In the genomic region with DNA sequence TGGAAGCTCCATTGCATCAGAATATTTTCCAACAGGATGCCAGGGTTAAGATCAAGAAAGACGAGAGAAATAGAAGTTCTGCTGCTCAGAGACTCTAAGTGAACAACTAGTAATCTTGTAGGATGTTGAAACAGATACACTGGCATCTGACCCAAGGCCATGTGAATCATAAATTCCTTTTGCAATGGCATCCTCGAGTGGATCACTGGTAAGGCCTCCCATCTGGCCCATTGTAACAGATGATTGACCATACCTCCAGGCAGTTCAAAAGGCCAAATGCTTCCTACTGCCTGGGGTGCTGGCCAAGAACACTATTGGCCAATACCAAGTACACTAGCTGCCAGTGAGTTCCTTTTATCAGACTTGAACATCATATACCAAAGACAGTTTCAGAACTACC, we compare ENCODE assay signal across 18 cellular contexts. TPM values are rescaled to one million over a fixed set of nuclear protein-coding genes. Genes with fewer than 3 reads are reported as not detected.
DNase-seq lines count a peak whose midpoint lies in the region; ATAC-seq, FAIRE-seq and TF ChIP-seq lines count a peak whose summit lies in the region.
"Had no signal": no experiment of that assay in that cellular context is flagged by ENCODE, and none has a peak within 500 bp of the region (broad histone marks: within the 10 kb centered on the region; RNA-seq: fewer than 3 reads in every experiment).

No MANE protein-coding gene starts in this region.

- H3K9ac ChIP-seq in HepG2 (ENCODE audit: insufficient read depth, low read depth, low read length): no peak overlapping the region

- peaks cover 21% of the 10 kb centered on the region for H3K4me1 ChIP-seq in HepG2 (ENCODE audit: insufficient read depth, low read length)

- no peaks in the 10 kb centered on the region for H3K9me3 ChIP-seq in HepG2 (ENCODE audit: low read length)

- H3K4me3 Mint-ChIP-seq in activated naive CD8-positive, alpha-beta T cell treated with anti-CD3 and anti-CD28 coated beads, Interleukin-2, amount 50 U/mL, for 24 hours: no peak overlapping the region
- H3K4me3 Mint-ChIP-seq: brain, immature natural killer cell had no signal

- no TSS peak for BruUV-seq in HepG2 (replicated peaks; lab: Mats Ljungman, UMichigan)

- no peak overlapping the region for H3K27ac ChIP-seq in HepG2 (ENCODE audit: extremely low read length, insufficient read depth, low read length)
- H3K27ac ChIP-seq: SK-N-MC had no signal

- H3K27me3 ChIP-seq in bronchial epithelial cell (ENCODE audit: control insufficient read depth, insufficient read depth, low read length) (no peaks in the 10 kb centered on the region), HepG2 (ENCODE audit: control insufficient read depth in 1 of 2, insufficient read depth in 2 of 2, low read length in 2 of 2) (no peaks in the 10 kb centered on the region)

- TF ChIP-seq POLR2A in HepG2 (IDR thresholded peaks at IDR 0.05; ENCODE audit: insufficient read depth in 1 of 2, low read depth in 2 of 2, low read length in 2 of 2): no peak

- TF ChIP-seq EP300 in HepG2 (IDR thresholded peaks at IDR 0.05; ENCODE audit: low read depth in 2 of 2, low read length in 2 of 2) (0 out of 4 replicates have a peak, but pooled peaks of 1 of the 2 experiments have one; percentile 4), HepG2 (CRISPR knock-in tag; IDR thresholded peaks at IDR 0.05; ENCODE audit: borderline replicate concordance) (no peak)

- peak; percentile 57 for DNase-seq in AG08395 (ENCODE audit: low spot score)
- peak; percentile 71 for DNase-seq in HS-27A (ENCODE audit: low read depth)
- DNase-seq in bronchial epithelial cell (ENCODE audit: low read depth): peak; percentile 57
- peak; percentile 46 for DNase-seq in HepG2 (ENCODE audit: low spot score)
- DNase-seq in activated naive CD8-positive, alpha-beta T cell treated with anti-CD3 and anti-CD28 coated beads, Interleukin-2, amount 50 U/mL, for 24 hours: no peak
- DNase-seq: activated CD4-positive, CD25-positive, alpha-beta regulatory T cell treated with anti-CD3 and anti-CD28 coated beads, Interleukin-2, amount 50 U/mL, for 72 hours; erythroblast; immature natural killer cell; NCI-H774 had no signal

- CTCF ChIA-PET in HepG2 (lab: Yijun Ruan, JAX; ENCODE audit: low intra/inter-chr PET ratio, low total read pairs): no interaction called here

- no peaks in the 10 kb centered on the region for H3K79me2 ChIP-seq in HepG2 (ENCODE audit: insufficient read depth, low read length)

- no peak for TF ChIP-seq RAD21 in HepG2 (CRISPR knock-in tag; IDR thresholded peaks at IDR 0.05)

- no peak for FAIRE-seq in bronchial epithelial cell (lab: Jason Lieb, UNC)
- FAIRE-seq in HepG2 (lab: Jason Lieb, UNC): no peak

- no peak for TF ChIP-seq CTCF in bronchial epithelial cell (IDR thresholded peaks at IDR 0.05; ENCODE audit: insufficient read depth, low read length, severe bottlenecking)
- TF ChIP-seq CTCF in HepG2 (CRISPR knock-in tag; IDR thresholded peaks at IDR 0.05): no peak

- no peak overlapping the region for H2AFZ ChIP-seq in HepG2 (ENCODE audit: low read length)

- POLR2A ChIA-PET in HepG2 (lab: Yijun Ruan, JAX): no interaction called here

- ATAC-seq in HepG2 (peak; percentile 69; the same call in 2 of the 3 replicates), GM18868 (IDR thresholded peaks at IDR 0.05; ENCODE audit: unreplicated experiment) (no peak), HG03378 (IDR thresholded peaks at IDR 0.05; ENCODE audit: unreplicated experiment) (no peak), HG02759 (IDR thresholded peaks at IDR 0.05; ENCODE audit: unreplicated experiment) (no peak)
- no peak for ATAC-seq in activated naive CD8-positive, alpha-beta T cell treated with anti-CD3 and anti-CD28 coated beads, Interleukin-2, amount 50 U/mL, for 24 hours

- H3K36me3 Mint-ChIP-seq in activated naive CD8-positive, alpha-beta T cell treated with anti-CD3 and anti-CD28 coated beads, Interleukin-2, amount 50 U/mL, for 24 hours (ENCODE audit: low read depth): no peaks in the 10 kb centered on the region
- H3K36me3 Mint-ChIP-seq: brain, immature natural killer cell had no signal

- no peaks in the 10 kb centered on the region for H3K27me3 Mint-ChIP-seq in activated naive CD8-positive, alpha-beta T cell treated with anti-CD3 and anti-CD28 coated beads, Interleukin-2, amount 50 U/mL, for 24 hours

- H3K4me3 ChIP-seq in bronchial epithelial cell (ENCODE audit: low read depth, low read length) (no peak overlapping the region), HepG2 (replicated peaks in 1 of 3; ENCODE audit: insufficient read depth in 1 of 3, low read depth in 2 of 3, low read length in 3 of 3) (no peak overlapping the region)
- H3K4me3 ChIP-seq: SK-N-MC had no signal

- no peaks in the 10 kb centered on the region for H3K36me3 ChIP-seq in bronchial epithelial cell (ENCODE audit: control insufficient read depth, insufficient read depth, low read length)
- no peaks in the 10 kb centered on the region for H3K36me3 ChIP-seq in HepG2 (replicated peaks in 1 of 2; ENCODE audit: control insufficient read depth in 1 of 2, insufficient read depth in 2 of 2, low read length in 2 of 2)

- no peak overlapping the region for H3K4me2 ChIP-seq in HepG2 (ENCODE audit: low read depth, low read length)

- in situ Hi-C loops in HepG2 (cut with HindIII; ENCODE audit: extremely low pct_ligation_motif_present, low pct_unique_long_range_greater_than_20kb): loop anchor here (5.0 to 25.0 kb wide), 2 partner anchors 167 to 622 kb away; no protein-coding TSS in a partner anchor

- no peak overlapping the region for H3K27ac Mint-ChIP-seq in activated naive CD8-positive, alpha-beta T cell treated with anti-CD3 and anti-CD28 coated beads, Interleukin-2, amount 50 U/mL, for 24 hours
- H3K27ac Mint-ChIP-seq: brain, immature natural killer cell had no signal

- 15% methylated on average over 2 of the region's 2 CpGs for WGBS in HepG2 (ENCODE audit: low lambda C conversion rate)

- H3K4me1 Mint-ChIP-seq in activated naive CD8-positive, alpha-beta T cell treated with anti-CD3 and anti-CD28 coated beads, Interleukin-2, amount 50 U/mL, for 24 hours: no peaks in the 10 kb centered on the region
- H3K4me1 Mint-ChIP-seq: brain had no signal

- H3K9me3 Mint-ChIP-seq in activated naive CD8-positive, alpha-beta T cell treated with anti-CD3 and anti-CD28 coated beads, Interleukin-2, amount 50 U/mL, for 24 hours: no peaks in the 10 kb centered on the region

- intact Hi-C loops in HepG2 (cut with micrococcal nuclease; ENCODE audit: unreplicated experiment): no loop called here

- H4K20me1 ChIP-seq in HepG2 (ENCODE audit: insufficient read depth, low read length): no peaks in the 10 kb centered on the region

RNA-seq across cellular contexts. Expression of gene SLC17A3, which starts 9.9 kb away (rescaled TPM):
- total RNA-seq in bronchial epithelial cell (not detected in 2 replicates), HepG2 (2016; rRNA removed; fragmentation: Illumina TruSeq; extraction: Trizol) (0.09 TPM in 1 of 2 replicates, not detected in the other)
- not detected in 2 replicates for total RNA-seq in HepG2 (2016; cell fraction: cytosol; rRNA removed; fragmentation: Illumina TruSeq; extraction: Trizol; ENCODE audit: low read depth)
- not detected in 2 replicates for total RNA-seq in HepG2 (2016; cell fraction: insoluble cytoplasmic fraction; rRNA removed; fragmentation: Illumina TruSeq; extraction: Trizol)
- not detected in 2 replicates for total RNA-seq in HepG2 (2016; cell fraction: membrane; rRNA removed; fragmentation: Illumina TruSeq; extraction: Trizol)
- not detected in 2 replicates for total RNA-seq in HepG2 (2016; cell fraction: nucleus; rRNA removed; fragmentation: Illumina TruSeq; extraction: Trizol)
- polyA plus RNA-seq in HepG2 (2011; rRNA removed): 0.08 and 0.11 TPM in 2 replicates
- polyA plus RNA-seq in HepG2 (2011; cell fraction: cytosol; rRNA removed): 0.05 TPM in 1 of 2 replicates, not detected in the other
- polyA plus RNA-seq in HepG2 (2011; cell fraction: nucleus; rRNA removed): 0.48 and 0.58 TPM in 2 replicates
- 0.60 and 2.0 TPM in 2 replicates for polyA plus RNA-seq in HepG2 (2012)
- not detected in 2 replicates for polyA plus RNA-seq in HepG2 (2016; cell fraction: cytosol; fragmentation: Illumina TruSeq; extraction: Trizol; ENCODE audit: low read depth)
- polyA plus RNA-seq in HepG2 (2016; cell fraction: insoluble cytoplasmic fraction; fragmentation: Illumina TruSeq; extraction: Trizol; ENCODE audit: low read depth): not detected in 2 replicates
- polyA plus RNA-seq in HepG2 (2016; cell fraction: membrane; fragmentation: Illumina TruSeq; extraction: Trizol; ENCODE audit: low read depth): not detected in 2 replicates
- polyA plus RNA-seq in HepG2 (2016; cell fraction: nucleus; fragmentation: Illumina TruSeq; extraction: Trizol; ENCODE audit: insufficient read depth, low read depth): not detected in 2 replicates
- polyA minus RNA-seq in HepG2 (2011; rRNA and poly(A)+ RNA removed; ENCODE audit: low replicate concordance): not detected in 2 replicates
- not detected in 2 replicates for polyA minus RNA-seq in HepG2 (2011; cell fraction: cytosol; rRNA and poly(A)+ RNA removed)
- not detected in 2 replicates for polyA minus RNA-seq in HepG2 (2011; cell fraction: nucleus; rRNA and poly(A)+ RNA removed)
- total RNA-seq: G401, ureter had no signal
- polyA plus RNA-seq: BJ, immature natural killer cell, neural cell had no signal

RNA-seq across cellular contexts. Expression of gene SLC17A2, which starts 46.5 kb away (rescaled TPM):
- total RNA-seq in bronchial epithelial cell: not detected in 2 replicates
- total RNA-seq in HepG2 (2016; rRNA removed; fragmentation: Illumina TruSeq; extraction: Trizol): 7.0 and 11.2 TPM in 2 replicates
- 2.2 and 2.7 TPM in 2 replicates for total RNA-seq in HepG2 (2016; cell fraction: cytosol; rRNA removed; fragmentation: Illumina TruSeq; extraction: Trizol; ENCODE audit: low read depth)
- total RNA-seq in HepG2 (2016; cell fraction: insoluble cytoplasmic fraction; rRNA removed; fragmentation: Illumina TruSeq; extraction: Trizol): 9.2 and 10.7 TPM in 2 replicates
- 5.8 and 6.7 TPM in 2 replicates for total RNA-seq in HepG2 (2016; cell fraction: membrane; rRNA removed; fragmentation: Illumina TruSeq; extraction: Trizol)
- 9.4 and 10.7 TPM in 2 replicates for total RNA-seq in HepG2 (2016; cell fraction: nucleus; rRNA removed; fragmentation: Illumina TruSeq; extraction: Trizol)
- polyA plus RNA-seq in HepG2 (2011; rRNA removed): 32.4 and 46.4 TPM in 2 replicates
- 25.3 and 48.3 TPM in 2 replicates for polyA plus RNA-seq in HepG2 (2011; cell fraction: cytosol; rRNA removed)
- 27.5 and 41.5 TPM in 2 replicates for polyA plus RNA-seq in HepG2 (2011; cell fraction: nucleus; rRNA removed)
- polyA plus RNA-seq in HepG2 (2012): 29.6 and 59.7 TPM in 2 replicates
- 0.93 and 0.97 TPM in 2 replicates for polyA plus RNA-seq in HepG2 (2016; cell fraction: cytosol; fragmentation: Illumina TruSeq; extraction: Trizol; ENCODE audit: low read depth)
- polyA plus RNA-seq in HepG2 (2016; cell fraction: insoluble cytoplasmic fraction; fragmentation: Illumina TruSeq; extraction: Trizol; ENCODE audit: low read depth): 6.3 and 7.7 TPM in 2 replicates
- 2.5 and 2.7 TPM in 2 replicates for polyA plus RNA-seq in HepG2 (2016; cell fraction: membrane; fragmentation: Illumina TruSeq; extraction: Trizol; ENCODE audit: low read depth)
- polyA plus RNA-seq in HepG2 (2016; cell fraction: nucleus; fragmentation: Illumina TruSeq; extraction: Trizol; ENCODE audit: insufficient read depth, low read depth): 13.0 and 13.3 TPM in 2 replicates
- polyA minus RNA-seq in HepG2 (2011; rRNA and poly(A)+ RNA removed; ENCODE audit: low replicate concordance): 42.4 TPM in 1 of 2 replicates, not detected in the other
- polyA minus RNA-seq in HepG2 (2011; cell fraction: cytosol; rRNA and poly(A)+ RNA removed): 14.6 and 22.0 TPM in 2 replicates
- polyA minus RNA-seq in HepG2 (2011; cell fraction: nucleus; rRNA and poly(A)+ RNA removed): 23.2 and 41.0 TPM in 2 replicates
- total RNA-seq: G401, ureter had no signal
- polyA plus RNA-seq: BJ, immature natural killer cell, neural cell had no signal

RNA-seq across cellular contexts. Expression of gene SLC17A1, which starts 52.1 kb away (rescaled TPM):
- total RNA-seq in bronchial epithelial cell (not detected in 2 replicates), HepG2 (2016; rRNA removed; fragmentation: Illumina TruSeq; extraction: Trizol) (0.09 TPM in 1 of 2 replicates, not detected in the other)
- not detected in 2 replicates for total RNA-seq in HepG2 (2016; cell fraction: cytosol; rRNA removed; fragmentation: Illumina TruSeq; extraction: Trizol; ENCODE audit: low read depth)
- total RNA-seq in HepG2 (2016; cell fraction: insoluble cytoplasmic fraction; rRNA removed; fragmentation: Illumina TruSeq; extraction: Trizol): 0.09 TPM in 1 of 2 replicates, not detected in the other
- total RNA-seq in HepG2 (2016; cell fraction: membrane; rRNA removed; fragmentation: Illumina TruSeq; extraction: Trizol): not detected in 2 replicates
- total RNA-seq in HepG2 (2016; cell fraction: nucleus; rRNA removed; fragmentation: Illumina TruSeq; extraction: Trizol): 0.31 TPM in 1 of 2 replicates, not detected in the other
- 2.1 TPM in 2 replicates for polyA plus RNA-seq in HepG2 (2011; rRNA removed)
- 1.3 and 1.8 TPM in 2 replicates for polyA plus RNA-seq in HepG2 (2011; cell fraction: cytosol; rRNA removed)
- polyA plus RNA-seq in HepG2 (2011; cell fraction: nucleus; rRNA removed): 3.2 and 3.6 TPM in 2 replicates
- 6.8 and 19.2 TPM in 2 replicates for polyA plus RNA-seq in HepG2 (2012)
- not detected in 2 replicates for polyA plus RNA-seq in HepG2 (2016; cell fraction: cytosol; fragmentation: Illumina TruSeq; extraction: Trizol; ENCODE audit: low read depth)
- not detected in 2 replicates for polyA plus RNA-seq in HepG2 (2016; cell fraction: insoluble cytoplasmic fraction; fragmentation: Illumina TruSeq; extraction: Trizol; ENCODE audit: low read depth)
- not detected in 2 replicates for polyA plus RNA-seq in HepG2 (2016; cell fraction: membrane; fragmentation: Illumina TruSeq; extraction: Trizol; ENCODE audit: low read depth)
- polyA plus RNA-seq in HepG2 (2016; cell fraction: nucleus; fragmentation: Illumina TruSeq; extraction: Trizol; ENCODE audit: insufficient read depth, low read depth): not detected in 2 replicates
- 2.6 TPM in 1 of 2 replicates, not detected in the other for polyA minus RNA-seq in HepG2 (2011; rRNA and poly(A)+ RNA removed; ENCODE audit: low replicate concordance)
- 0.79 and 1.3 TPM in 2 replicates for polyA minus RNA-seq in HepG2 (2011; cell fraction: cytosol; rRNA and poly(A)+ RNA removed)
- polyA minus RNA-seq in HepG2 (2011; cell fraction: nucleus; rRNA and poly(A)+ RNA removed): 4.0 and 6.5 TPM in 2 replicates
- total RNA-seq: G401, ureter had no signal
- polyA plus RNA-seq: BJ, immature natural killer cell, neural cell had no signal
